Comparison of ENCODE assay signal across 15 cellular contexts in genomic region chr2:178782236-178782635, GRCh38.
"Had no signal": no experiment of that assay in that cellular context is flagged by ENCODE, and none has a peak within 500 bp of the region (broad histone marks: within the 10 kb centered on the region; RNA-seq: fewer than 3 reads in every experiment).

No MANE protein-coding gene starts in this region.

- H3K9me3 Mint-ChIP-seq: activated naive CD4-positive, alpha-beta T cell treated with anti-CD3 and anti-CD28 coated beads, Interleukin-2, amount 50 U/mL, for 72 hours; brain; dendritic cell treated with granulocyte-macrophage colony-stimulating factor and Interleukin-4, amounts not matched to agents 40 ng/mL and 50 ng/mL, for 4 days; natural killer cell treated with Interleukin-12 subunit alpha and Interleukin-12 subunit beta and Interleukin-15 and Interleukin-18, amount 100 ng/mL, for 72 hours had no signal

- H3K9me3 ChIP-seq: sigmoid colon, transverse colon had no signal

- H3K27ac ChIP-seq: sigmoid colon, transverse colon had no signal

- H3K36me3 Mint-ChIP-seq: activated naive CD4-positive, alpha-beta T cell treated with anti-CD3 and anti-CD28 coated beads, Interleukin-2, amount 50 U/mL, for 72 hours; natural killer cell treated with Interleukin-12 subunit alpha and Interleukin-12 subunit beta and Interleukin-15 and Interleukin-18, amount 100 ng/mL, for 72 hours had no signal

- H3K36me3 ChIP-seq: sigmoid colon, transverse colon had no signal

- H3K4me3 Mint-ChIP-seq: brain; dendritic cell treated with granulocyte-macrophage colony-stimulating factor and Interleukin-4, amounts not matched to agents 40 ng/mL and 50 ng/mL, for 4 days; natural killer cell treated with Interleukin-12 subunit alpha and Interleukin-12 subunit beta and Interleukin-15 and Interleukin-18, amount 100 ng/mL, for 72 hours had no signal

- H3K27me3 Mint-ChIP-seq: brain; dendritic cell treated with granulocyte-macrophage colony-stimulating factor and Interleukin-4, amounts not matched to agents 40 ng/mL and 50 ng/mL, for 4 days; natural killer cell treated with Interleukin-12 subunit alpha and Interleukin-12 subunit beta and Interleukin-15 and Interleukin-18, amount 100 ng/mL, for 72 hours; progenitor cell of endocrine pancreas had no signal

- ATAC-seq: activated naive CD4-positive, alpha-beta T cell treated with anti-CD3 and anti-CD28 coated beads, Interleukin-2, amount 50 U/mL, for 72 hours; natural killer cell treated with Interleukin-12 subunit alpha and Interleukin-12 subunit beta and Interleukin-15 and Interleukin-18, amount 100 ng/mL, for 72 hours had no signal

- H3K4me3 ChIP-seq: sigmoid colon, transverse colon had no signal

- H3K27me3 ChIP-seq: sigmoid colon, transverse colon had no signal

- H3K27ac Mint-ChIP-seq: activated naive CD4-positive, alpha-beta T cell treated with anti-CD3 and anti-CD28 coated beads, Interleukin-2, amount 50 U/mL, for 72 hours; brain; dendritic cell treated with granulocyte-macrophage colony-stimulating factor and Interleukin-4, amounts not matched to agents 40 ng/mL and 50 ng/mL, for 4 days; natural killer cell treated with Interleukin-12 subunit alpha and Interleukin-12 subunit beta and Interleukin-15 and Interleukin-18, amount 100 ng/mL, for 72 hours; progenitor cell of endocrine pancreas had no signal

- DNase-seq: activated T-cell treated with anti-CD3 and anti-CD28 coated beads, Interleukin-2, amount 50 U/mL, for 1 hour; amygdala; cerebellar nuclear complex; mesenchymal stem cell; nucleus accumbens; sigmoid colon; stimulated activated CD4-positive, alpha-beta T cell treated with anti-CD3 and anti-CD28 coated beads, Interleukin-12 subunit alpha, Interleukin-12 subunit beta, amount 100 ng/mL, for 4 hours; stimulated activated naive CD4-positive, alpha-beta T cell; substantia nigra; transverse colon had no signal

- H3K4me1 ChIP-seq: sigmoid colon, transverse colon had no signal
